31 cellular contexts compared by ENCODE assay signal in genomic region chr10:92545556-92545955, GRCh38.
"Had no signal": no experiment of that assay in that cellular context is flagged by ENCODE, and none has a peak within 500 bp of the region (broad histone marks: within the 10 kb centered on the region; RNA-seq: fewer than 3 reads in every experiment).

No MANE protein-coding gene starts in this region.

- H3K9me3 Mint-ChIP-seq: immature natural killer cell; naive thymus-derived CD8-positive, alpha-beta T cell; nephron; neural crest cell; stimulated activated effector memory CD8-positive, alpha-beta T cell treated with anti-CD3 and anti-CD28 coated beads, Interleukin-12 subunit alpha, Interleukin-12 subunit beta, amount 100 ng/mL, for 72 hours; stimulated activated naive CD8-positive, alpha-beta T cell treated with anti-CD3 and anti-CD28 coated beads, Interleukin-15, Interleukin-2, amounts not matched to agents 100 ng/mL and 50 ng/mL, for 24 hours had no signal

- H3K4me3 ChIP-seq: left lung, lower lobe of right lung, pancreas, prostate gland, skin epidermis, suprapubic skin, thoracic aorta, tibial artery, uterus had no signal

- H3K27ac ChIP-seq: left lung, lower lobe of right lung, pancreas, prostate gland, suprapubic skin, thoracic aorta, tibial artery, uterus had no signal

- H3K4me1 ChIP-seq: prostate gland, tibial artery, uterus had no signal

- H3K27me3 ChIP-seq: left lung, pancreas, suprapubic skin, tibial artery, uterus had no signal

- H3K4me1 Mint-ChIP-seq: nephron had no signal

- DNase-seq: hypothalamus; immature natural killer cell; kidney; left colon; left lung; lower lobe of right lung; mammary epithelial cell; mesenchymal stem cell; naive thymus-derived CD8-positive, alpha-beta T cell; nucleus accumbens; pancreas; posterior cingulate gyrus; retina; right cardiac atrium; stimulated activated CD4-positive, alpha-beta T cell treated with anti-CD3 and anti-CD28 coated beads, Interleukin-12 subunit alpha, Interleukin-12 subunit beta, amount 100 ng/mL, for 4 hours; stimulated activated CD4-positive, alpha-beta T cell treated with anti-CD3 and anti-CD28 coated beads, Interleukin-15, amount 100 ng/mL, for 24 hours; stimulated activated CD4-positive, alpha-beta T cell treated with anti-CD3 and anti-CD28 coated beads, Interleukin-2, amount 100 ng/mL, for 24 hours; stimulated activated CD4-positive, alpha-beta T cell treated with anti-CD3 and anti-CD28 coated beads, Interleukin-4, amount 100 ng/mL, for 24 hours; stimulated activated naive CD4-positive, alpha-beta T cell; tibial artery; uterus had no signal

- H3K9me3 ChIP-seq: left lung, lower lobe of right lung, pancreas, prostate gland, suprapubic skin, thoracic aorta, tibial artery, uterus had no signal

- H3K36me3 ChIP-seq: pancreas, prostate gland, uterus had no signal

- FAIRE-seq: islet of Langerhans, kidney, pancreas had no signal

- H3K36me3 Mint-ChIP-seq: stimulated activated effector memory CD8-positive, alpha-beta T cell treated with anti-CD3 and anti-CD28 coated beads, Interleukin-12 subunit alpha, Interleukin-12 subunit beta, amount 100 ng/mL, for 72 hours had no signal

- ATAC-seq: left colon; left lung; lower lobe of right lung; naive thymus-derived CD8-positive, alpha-beta T cell; pancreas; right cardiac atrium; sciatic nerve; stimulated activated effector memory CD8-positive, alpha-beta T cell treated with anti-CD3 and anti-CD28 coated beads, Interleukin-12 subunit alpha, Interleukin-12 subunit beta, amount 100 ng/mL, for 72 hours had no signal

- H3K27me3 Mint-ChIP-seq: naive thymus-derived CD8-positive, alpha-beta T cell; stimulated activated naive CD8-positive, alpha-beta T cell treated with anti-CD3 and anti-CD28 coated beads, Interleukin-15, Interleukin-2, amounts not matched to agents 100 ng/mL and 50 ng/mL, for 24 hours had no signal

- H3K4me3 Mint-ChIP-seq: immature natural killer cell; naive thymus-derived CD8-positive, alpha-beta T cell; nephron; neural crest cell; stimulated activated effector memory CD8-positive, alpha-beta T cell treated with anti-CD3 and anti-CD28 coated beads, Interleukin-12 subunit alpha, Interleukin-12 subunit beta, amount 100 ng/mL, for 72 hours; stimulated activated naive CD8-positive, alpha-beta T cell treated with anti-CD3 and anti-CD28 coated beads, Interleukin-15, Interleukin-2, amounts not matched to agents 100 ng/mL and 50 ng/mL, for 24 hours had no signal

- H3K27ac Mint-ChIP-seq: nephron; stimulated activated effector memory CD8-positive, alpha-beta T cell treated with anti-CD3 and anti-CD28 coated beads, Interleukin-12 subunit alpha, Interleukin-12 subunit beta, amount 100 ng/mL, for 72 hours; stimulated activated naive CD8-positive, alpha-beta T cell treated with anti-CD3 and anti-CD28 coated beads, Interleukin-15, Interleukin-2, amounts not matched to agents 100 ng/mL and 50 ng/mL, for 24 hours had no signal
